ENCODE assay signal across 22 cellular contexts in genomic region chr12:132825861-132826260, GRCh38. TPM values are rescaled to one million over a fixed set of nuclear protein-coding genes. Genes with fewer than 3 reads are reported as not detected.
A peak's percentile ranks its signal among the peaks of the same experiment; 100 is the strongest.
DNase-seq lines count a peak whose midpoint lies in the region; ATAC-seq, FAIRE-seq and TF ChIP-seq lines count a peak whose summit lies in the region.
"Had no signal": no experiment of that assay in that cellular context is flagged by ENCODE, and none has a peak within 500 bp of the region (broad histone marks: within the 10 kb centered on the region; RNA-seq: fewer than 3 reads in every experiment).

No MANE protein-coding gene starts in this region.

- H4K5ac ChIP-seq in H9 (ENCODE audit: insufficient read length, low read depth, low read length), result no peak overlapping the region

- peaks cover 40% of the 10 kb centered on the region for H3K4me1 Mint-ChIP-seq in stimulated activated naive CD8-positive, alpha-beta T cell treated with anti-CD3 and anti-CD28 coated beads, Interleukin-15, Interleukin-2, amounts not matched to agents 100 ng/mL and 50 ng/mL, for 24 hours (ENCODE audit: low read depth)
- peaks cover 20% of the 10 kb centered on the region for H3K4me1 Mint-ChIP-seq in activated T-helper 17 cell treated with anti-CD3 and anti-CD28 coated beads, Interleukin-2, amount 50 U/mL, for 72 hours
- peaks cover 30% of the 10 kb centered on the region for H3K4me1 Mint-ChIP-seq in nephron
- peaks cover 12 to 15% of the 10 kb centered on the region in 2 experiments for H3K4me1 Mint-ChIP-seq in H9

- TF ChIP-seq CTCF in nephron (IDR thresholded peaks at IDR 0.05; ENCODE audit: unreplicated experiment in 3 of 3) (no peak), H9 (conservative IDR thresholded peaks at IDR 0.05) (no peak)

- no peaks in the 10 kb centered on the region for H3K4me1 ChIP-seq in H9 (ENCODE audit: insufficient read depth, low read length)

- peaks cover 47% of the 10 kb centered on the region for H3K36me3 Mint-ChIP-seq in stimulated activated naive CD8-positive, alpha-beta T cell treated with anti-CD3 and anti-CD28 coated beads, Interleukin-15, Interleukin-2, amounts not matched to agents 100 ng/mL and 50 ng/mL, for 24 hours (ENCODE audit: low read depth)
- peaks cover 69% of the 10 kb centered on the region for H3K36me3 Mint-ChIP-seq in activated T-helper 17 cell treated with anti-CD3 and anti-CD28 coated beads, Interleukin-2, amount 50 U/mL, for 72 hours (ENCODE audit: low read depth)
- H3K36me3 Mint-ChIP-seq in nephron (ENCODE audit: low read depth) (peaks cover 43% of the 10 kb centered on the region), H9 (ENCODE audit: insufficient read depth in 1 of 3, low read depth in 3 of 3) (peaks cover 21 to 47% (median 45%) of the 10 kb centered on the region in 3 experiments; a peak in 6 of 7 replicates)

- no peak overlapping the region for H2AK5ac ChIP-seq in H9 (ENCODE audit: insufficient read length, low read length)

- no peak for ATAC-seq in stimulated activated naive CD8-positive, alpha-beta T cell treated with anti-CD3 and anti-CD28 coated beads, Interleukin-15, Interleukin-2, amounts not matched to agents 100 U/mL and 50 U/mL, for 24 hours
- no peak for ATAC-seq in activated T-helper 17 cell treated with anti-CD3 and anti-CD28 coated beads, Interleukin-2, amount 50 U/mL, for 72 hours (replicated peaks)
- ATAC-seq: activated CD8-positive, alpha-beta memory T cell treated with anti-CD3 and anti-CD28 coated beads, Interleukin-2, amount 10 ng/mL, durations not matched to agents 7 days and 5 days; left cardiac atrium had no signal

- peaks cover 12% of the 10 kb centered on the region for H3K79me1 ChIP-seq in H9 (ENCODE audit: insufficient read depth, low read depth, low read length, poor library complexity, severe bottlenecking)

- no CpG with 5 or more reads among the region's 16 CpGs for WGBS in H9 (ENCODE audit: extremely low coverage, insufficient read length, low lambda C conversion rate)

- H4K8ac ChIP-seq in H9 (replicated peaks; ENCODE audit: insufficient read length, low read depth, low read length), result no peak overlapping the region

- DNase-seq in stimulated activated naive CD8-positive, alpha-beta T cell treated with anti-CD3 and anti-CD28 coated beads, Interleukin-15, Interleukin-2, amounts not matched to agents 100 U/mL and 50 U/mL, for 24 hours, result no peak
- DNase-seq in NCI-H510A (lab: John Stamatoyannopoulos, UW) (no peak), H9 (no peak), H54 (ENCODE audit: insufficient read length, low spot score) (no peak)
- DNase-seq: activated CD4-positive, CD25-positive, alpha-beta regulatory T cell; activated CD8-positive, alpha-beta memory T cell treated with anti-CD3 and anti-CD28 coated beads, Interleukin-2, amount 10 ng/mL, durations not matched to agents 7 days and 5 days; caudate nucleus; dermis blood vessel endothelial cell; DMS53; GDM1; H7; head of caudate nucleus; left cardiac atrium; NCI-H1092 treated with DMSO at 0.1 percent for 48 hours; NK-92 treated with Interleukin-12 subunit alpha and Interleukin-12 subunit beta, amount 100 ng/mL, for 24 hours; stimulated activated CD8-positive, alpha-beta memory T cell treated with anti-CD3 and anti-CD28 coated beads, Interleukin-4, amount 100 ng/mL, for 48 hours had no signal

- no peak overlapping the region for H3K4ac ChIP-seq in H9 (ENCODE audit: low read depth, low read length)

- H2BK120ac ChIP-seq in H9 (ENCODE audit: low read depth, low read length, poor library complexity, severe bottlenecking), result no peak overlapping the region

- no peak overlapping the region for H3K18ac ChIP-seq in H9 (ENCODE audit: insufficient read length, low read depth, low read length)

- no peaks in the 10 kb centered on the region for H3K27me3 ChIP-seq in H9 (ENCODE audit: insufficient read depth, low read length)
- H3K27me3 ChIP-seq: SJSA1, vagina had no signal

- peak overlapping the region; percentile 10 for H3K4me3 Mint-ChIP-seq in stimulated activated naive CD8-positive, alpha-beta T cell treated with anti-CD3 and anti-CD28 coated beads, Interleukin-15, Interleukin-2, amounts not matched to agents 100 ng/mL and 50 ng/mL, for 24 hours
- H3K4me3 Mint-ChIP-seq in activated T-helper 17 cell treated with anti-CD3 and anti-CD28 coated beads, Interleukin-2, amount 50 U/mL, for 72 hours, result peak overlapping the region; percentile 41
- H3K4me3 Mint-ChIP-seq in nephron (peak overlapping the region; percentile 92 to 95 (median 94)), H9 (peak overlapping the region in 1 of 2 experiments; percentile 4; a peak in 1 of 5 replicates)
- H3K4me3 Mint-ChIP-seq: activated CD8-positive, alpha-beta memory T cell treated with anti-CD3 and anti-CD28 coated beads, Interleukin-2, amount 10 ng/mL, durations not matched to agents 7 days and 5 days had no signal

- peaks cover 11% of the 10 kb centered on the region for H3K23me2 ChIP-seq in H9 (ENCODE audit: insufficient read length, low read depth, low read length, poor library complexity, severe bottlenecking)

- no peak for FAIRE-seq in H54 (lab: Jason Lieb, UNC)
- FAIRE-seq: endothelial cell of umbilical vein had no signal

- no peak overlapping the region for H3K23ac ChIP-seq in H9 (ENCODE audit: insufficient read length, low read depth, low read length)

- no peak overlapping the region for H2BK5ac ChIP-seq in H9 (ENCODE audit: insufficient read length, low read length)

- no peak overlapping the region for H3K4me2 ChIP-seq in H9 (ENCODE audit: insufficient read depth, insufficient read length, low read length)

- H2AFZ ChIP-seq in H9 (ENCODE audit: low read length), result no peak overlapping the region

- H2BK12ac ChIP-seq in H9 (ENCODE audit: insufficient read length, low read depth, low read length), result no peak overlapping the region

- no peak overlapping the region for H2BK20ac ChIP-seq in H9 (ENCODE audit: low read depth, low read length, poor library complexity, severe bottlenecking)

- no peak for TF ChIP-seq POLR2A in H54 (IDR thresholded peaks at IDR 0.05; ENCODE audit: low read depth, low read length)

- no peaks in the 10 kb centered on the region for H3K9me3 ChIP-seq in H9 (ENCODE audit: control insufficient read depth, low read depth, low read length)
- H3K9me3 ChIP-seq: vagina had no signal

- H4K91ac ChIP-seq in H9 (ENCODE audit: insufficient read length, low read depth, low read length), result no peak overlapping the region

- peaks cover 6% of the 10 kb centered on the region; the same call in 1 of the 2 replicates for H3K79me2 ChIP-seq in H9 (ENCODE audit: insufficient read depth, low read length)

- no peak overlapping the region for H3K27ac ChIP-seq in H9 (ENCODE audit: insufficient read length, low read depth, low read length)
- H3K27ac ChIP-seq: SJSA1, vagina had no signal

- no peak overlapping the region for H2BK15ac ChIP-seq in H9 (ENCODE audit: low read depth, low read length)

- no peaks in the 10 kb centered on the region for H3K27me3 Mint-ChIP-seq in stimulated activated naive CD8-positive, alpha-beta T cell treated with anti-CD3 and anti-CD28 coated beads, Interleukin-15, Interleukin-2, amounts not matched to agents 100 ng/mL and 50 ng/mL, for 24 hours
- no peaks in the 10 kb centered on the region for H3K27me3 Mint-ChIP-seq in activated T-helper 17 cell treated with anti-CD3 and anti-CD28 coated beads, Interleukin-2, amount 50 U/mL, for 72 hours
- H3K27me3 Mint-ChIP-seq in nephron (ENCODE audit: low read depth) (peaks cover 3% of the 10 kb centered on the region), H9 (ENCODE audit: low read depth) (no peaks in the 10 kb centered on the region; the same call in 1 of the 2 replicates)
- H3K27me3 Mint-ChIP-seq: activated CD8-positive, alpha-beta memory T cell treated with anti-CD3 and anti-CD28 coated beads, Interleukin-2, amount 10 ng/mL, durations not matched to agents 7 days and 5 days had no signal

- no peak overlapping the region for H3T11ph ChIP-seq in H9 (ENCODE audit: low read length)

- H3K9me3 Mint-ChIP-seq in stimulated activated naive CD8-positive, alpha-beta T cell treated with anti-CD3 and anti-CD28 coated beads, Interleukin-15, Interleukin-2, amounts not matched to agents 100 ng/mL and 50 ng/mL, for 24 hours, result no peaks in the 10 kb centered on the region
- no peaks in the 10 kb centered on the region for H3K9me3 Mint-ChIP-seq in activated T-helper 17 cell treated with anti-CD3 and anti-CD28 coated beads, Interleukin-2, amount 50 U/mL, for 72 hours
- H3K9me3 Mint-ChIP-seq in nephron, result no peaks in the 10 kb centered on the region
- H3K9me3 Mint-ChIP-seq in H9, result no peaks in the 10 kb centered on the region

- no peak overlapping the region for H3K9ac ChIP-seq in H9 (ENCODE audit: extremely low read depth, insufficient read length, low read length)

- peak overlapping the region; percentile 11 for H3K27ac Mint-ChIP-seq in stimulated activated naive CD8-positive, alpha-beta T cell treated with anti-CD3 and anti-CD28 coated beads, Interleukin-15, Interleukin-2, amounts not matched to agents 100 ng/mL and 50 ng/mL, for 24 hours
- H3K27ac Mint-ChIP-seq in activated T-helper 17 cell treated with anti-CD3 and anti-CD28 coated beads, Interleukin-2, amount 50 U/mL, for 72 hours, result no peak overlapping the region
- H3K27ac Mint-ChIP-seq in nephron (peak overlapping the region in 2 of 3 experiments; percentile 12 to 52), H9 (no peak overlapping the region)
- H3K27ac Mint-ChIP-seq: activated CD8-positive, alpha-beta memory T cell treated with anti-CD3 and anti-CD28 coated beads, Interleukin-2, amount 10 ng/mL, durations not matched to agents 7 days and 5 days had no signal

- H3K56ac ChIP-seq in H9 (ENCODE audit: insufficient read length, low read depth, low read length), result no peak overlapping the region

- no peaks in the 10 kb centered on the region for H4K20me1 ChIP-seq in H9 (ENCODE audit: control insufficient read depth, insufficient read depth, insufficient read length)

- no peak overlapping the region for H3K14ac ChIP-seq in H9 (ENCODE audit: insufficient read depth, low read length)

RNA-seq across cellular contexts. Expression of gene GOLGA3, which starts 2.8 kb away (rescaled TPM):
- total RNA-seq in activated T-helper 17 cell treated with anti-CD3 and anti-CD28 coated beads, Interleukin-2, amount 50 U/mL, for 72 hours, result 10 to 100 TPM; 51.8 to 56.8 TPM
- 34.9 and 40.1 TPM in 2 replicates for total RNA-seq in H9 (2021)

Comparison
In these comparisons a context has a peak if more than half of its experiments do, and no peak if none do; other contexts are left out.
1. H3K27ac Mint-ChIP-seq: peak in stimulated activated naive CD8-positive, alpha-beta T cell treated with anti-CD3 and anti-CD28 coated beads, Interleukin-15, Interleukin-2, amounts not matched to agents 100 ng/mL and 50 ng/mL, for 24 hours (single experiment) and nephron (2 of 3); none in activated T-helper 17 cell treated with anti-CD3 and anti-CD28 coated beads, Interleukin-2, amount 50 U/mL, for 72 hours (single experiment) and H9 (0 of 3).